In the genomic region with DNA sequence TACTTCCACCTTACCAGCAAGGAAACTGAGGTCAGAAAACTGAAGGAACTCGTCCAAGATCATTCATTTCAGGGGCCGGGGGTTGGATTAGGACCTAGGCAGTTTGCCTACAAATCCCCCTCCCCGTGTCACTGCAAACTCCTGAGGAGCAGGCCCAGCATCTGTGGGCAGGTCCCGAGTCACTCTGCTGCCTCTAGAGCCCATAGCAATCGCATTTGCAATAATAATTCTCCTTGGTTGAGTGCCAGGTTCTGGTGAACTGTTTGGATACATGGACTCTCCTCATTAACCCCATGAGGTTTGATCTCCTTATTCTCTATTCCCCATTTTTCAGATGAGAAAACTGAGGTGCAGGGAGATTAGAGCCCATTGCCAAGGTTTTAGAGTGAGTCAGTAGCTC, we compare ENCODE assay signal across 9 cellular contexts. TPM values are rescaled to one million over a fixed set of nuclear protein-coding genes. Genes with fewer than 3 reads are reported as not detected.
DNase-seq lines count a peak whose midpoint lies in the region; ATAC-seq and TF ChIP-seq lines count a peak whose summit lies in the region.
"Had no signal": no experiment of that assay in that cellular context is flagged by ENCODE, and none has a peak within 500 bp of the region (broad histone marks: within the 10 kb centered on the region; RNA-seq: fewer than 3 reads in every experiment).

No MANE protein-coding gene starts in this region.

- no peak for TF ChIP-seq CTCF in psoas muscle (IDR thresholded peaks at IDR 0.05)
- TF ChIP-seq CTCF in GM20000 (IDR thresholded peaks at IDR 0.05; ENCODE audit: extremely low read depth, missing control alignments): no peak

- no peaks in the 10 kb centered on the region for H3K9me3 Mint-ChIP-seq in activated CD4-positive, alpha-beta T cell treated with anti-CD3 and anti-CD28 coated beads, Interleukin-2, amount 10 ng/mL, durations not matched to agents 7 days and 5 days

- ATAC-seq in psoas muscle: no peak

- H3K36me3 ChIP-seq in SJSA1 (peaks cover 68% of the 10 kb centered on the region), psoas muscle (ENCODE audit: insufficient read depth in 1 of 2, low read depth in 1 of 2) (peaks cover 0 to 30% of the 10 kb centered on the region in 2 donors)

- POLR2A ChIA-PET in activated CD4-positive, alpha-beta T cell treated with anti-CD3 and anti-CD28 coated beads, Interleukin-2, amount 10 ng/mL, durations not matched to agents 7 days and 5 days (lab: Charles Lee): no interaction called here

- H3K27me3 ChIP-seq in SJSA1 (replicated peaks): no peaks in the 10 kb centered on the region
- no peaks in the 10 kb centered on the region for H3K27me3 ChIP-seq in psoas muscle (ENCODE audit: insufficient read depth in 3 of 3, low read length in 2 of 3)

- H3K36me3 Mint-ChIP-seq in activated CD4-positive, alpha-beta T cell treated with anti-CD3 and anti-CD28 coated beads, Interleukin-2, amount 10 ng/mL, durations not matched to agents 7 days and 5 days (ENCODE audit: low read depth): peaks cover 24% of the 10 kb centered on the region

- intact Hi-C loops in psoas muscle (cut with DNase I): loop anchor here in 1 of 2 donors (10.0 kb wide), 1 partner anchor 499 kb away; a partner anchor contains a TSS

- 1 to 3% (median 2%) methylated on average over 5 of the region's 5 CpGs for WGBS in psoas muscle, 3 donors

- no peak for DNase-seq in activated CD4-positive, alpha-beta T cell treated with anti-CD3 and anti-CD28 coated beads, Interleukin-2, amount 10 ng/mL, durations not matched to agents 7 days and 5 days
- no peak for DNase-seq in activated CD4-positive, alpha-beta T cell treated with anti-CD3 and anti-CD28 coated beads for 4 hours
- peak in 1 of 2 experiments; percentile 15 for DNase-seq in SJSA1 (ENCODE audit: low read depth in 1 of 2, low spot score in 2 of 2)
- DNase-seq in fibroblast of gingiva (ENCODE audit: low read depth): peak; percentile 50
- no peak for DNase-seq in psoas muscle
- DNase-seq in GF-D8 (lab: John Stamatoyannopoulos, UW): no peak
- DNase-seq in stimulated activated CD4-positive, alpha-beta T cell treated with anti-CD3 and anti-CD28 coated beads, Interleukin-2, amount 100 ng/mL, for 48 hours: no peak
- DNase-seq in GM20000 (ENCODE audit: low spot score): no peak

- H3K9me3 ChIP-seq in SJSA1 (replicated peaks): no peaks in the 10 kb centered on the region
- H3K9me3 ChIP-seq in psoas muscle: no peaks in the 10 kb centered on the region

- H3K4me3 ChIP-seq in SJSA1 (peak overlapping the region; percentile 77), psoas muscle (peak overlapping the region; percentile 96)

- peak overlapping the region; percentile 90 for H3K27ac Mint-ChIP-seq in activated CD4-positive, alpha-beta T cell treated with anti-CD3 and anti-CD28 coated beads, Interleukin-2, amount 10 ng/mL, durations not matched to agents 7 days and 5 days

- no peaks in the 10 kb centered on the region for H3K27me3 Mint-ChIP-seq in activated CD4-positive, alpha-beta T cell treated with anti-CD3 and anti-CD28 coated beads, Interleukin-2, amount 10 ng/mL, durations not matched to agents 7 days and 5 days

- CTCF ChIA-PET in activated CD4-positive, alpha-beta T cell treated with anti-CD3 and anti-CD28 coated beads, Interleukin-2, amount 10 ng/mL, durations not matched to agents 7 days and 5 days (lab: Charles Lee): interaction anchor here (1.0 kb wide), 1 partner anchor 12 kb away, joined by 3 read pairs; no protein-coding TSS in a partner anchor

- H3K27ac ChIP-seq in SJSA1 (no peak overlapping the region; the same call in 1 of the 2 replicates), psoas muscle (no peak overlapping the region)
- H3K27ac ChIP-seq: epithelial cell of prostate had no signal

- H3K4me1 ChIP-seq in SJSA1 (replicated peaks) (peaks cover 9% of the 10 kb centered on the region), psoas muscle (peaks cover 12% of the 10 kb centered on the region)

- H3K4me3 Mint-ChIP-seq in activated CD4-positive, alpha-beta T cell treated with anti-CD3 and anti-CD28 coated beads, Interleukin-2, amount 10 ng/mL, durations not matched to agents 7 days and 5 days: peak overlapping the region; percentile 93

- H3K4me1 Mint-ChIP-seq in activated CD4-positive, alpha-beta T cell treated with anti-CD3 and anti-CD28 coated beads, Interleukin-2, amount 10 ng/mL, durations not matched to agents 7 days and 5 days: peaks cover 24% of the 10 kb centered on the region

RNA-seq across cellular contexts. Expression of a gene that starts 0.9 kb away (rescaled TPM):
- total RNA-seq in activated CD4-positive, alpha-beta T cell treated with anti-CD3 and anti-CD28 coated beads, Interleukin-2, amount 10 ng/mL, durations not matched to agents 7 days and 5 days: 10 to 100 TPM; 87.1 to 92.5 TPM
- 171 and 230 TPM in 2 replicates for total RNA-seq in SJSA1 (2014; rRNA removed; shearing (Covaris generic))
- 10 to 100 TPM; 49.6 to 64.4 (median 56.9) TPM for total RNA-seq in psoas muscle
- 10 to 100 TPM; 63.9 to 81.1 (median 68.1) TPM for polyA plus RNA-seq in psoas muscle

RNA-seq across cellular contexts. Expression of a gene that starts 8.3 kb away (rescaled TPM):
- 100 to 1,000 TPM; 313 to 349 TPM for total RNA-seq in activated CD4-positive, alpha-beta T cell treated with anti-CD3 and anti-CD28 coated beads, Interleukin-2, amount 10 ng/mL, durations not matched to agents 7 days and 5 days
- 472 and 541 TPM in 2 replicates for total RNA-seq in SJSA1 (2014; rRNA removed; shearing (Covaris generic))
- 100 to 1,000 TPM; 262 to 368 (median 315) TPM for total RNA-seq in psoas muscle
- 100 to 1,000 TPM; 581 to 659 (median 643) TPM for polyA plus RNA-seq in psoas muscle

RNA-seq across cellular contexts. Expression of a gene that starts 17.1 kb away (rescaled TPM):
- total RNA-seq in activated CD4-positive, alpha-beta T cell treated with anti-CD3 and anti-CD28 coated beads, Interleukin-2, amount 10 ng/mL, durations not matched to agents 7 days and 5 days: 10 to 100 TPM; 20.9 to 25.6 TPM
- total RNA-seq in SJSA1 (2014; rRNA removed; shearing (Covaris generic)): 16.9 and 34.1 TPM in 2 replicates
- 10 to 100 TPM; 10.4 to 22.1 (median 12.9) TPM for total RNA-seq in psoas muscle
- polyA plus RNA-seq in psoas muscle: 10 to 100 TPM; 11.4 to 16.6 (median 16.1) TPM
